In the genomic region with DNA sequence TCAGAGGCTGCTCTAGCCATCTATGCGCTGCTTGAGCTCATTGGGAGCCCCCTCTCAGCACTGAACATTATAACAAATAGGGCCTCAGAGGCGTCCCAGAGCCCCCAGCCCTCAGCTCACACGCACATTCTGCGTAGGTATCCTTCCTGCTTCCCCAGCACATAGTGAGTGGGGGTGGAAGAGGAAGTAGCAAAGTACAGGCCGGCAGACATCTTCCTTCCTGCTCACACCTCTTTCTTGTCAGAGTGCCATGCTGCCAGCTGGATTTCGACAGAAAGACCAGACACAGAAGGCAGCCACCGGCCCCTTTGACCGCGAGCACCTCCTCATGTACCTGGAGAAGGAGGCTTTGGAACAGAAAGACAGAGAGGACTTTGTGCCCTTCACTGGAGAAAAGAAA, we compare ENCODE assay signal across 1 cellular context.
TF ChIP-seq lines count a peak whose summit lies in the region.

No MANE protein-coding gene starts in this region.

TF ChIP-seq in GM12878, 131 proteins besides CTCF, POLR2A, EP300 and RAD21 (continued from another document):
- TF ChIP-seq YY1 (IDR thresholded peaks at IDR 0.05; ENCODE audit: low read depth, low read length) (0 out of 2 replicates have a peak, but pooled peaks have one; percentile 22), PRDM15 (CRISPR knock-in tag; IDR thresholded peaks at IDR 0.05) (no peak), STAT3 (IDR thresholded peaks at IDR 0.05; ENCODE audit: low read depth, low read length) (no peak), RFX5 (IDR thresholded peaks at IDR 0.05; ENCODE audit: low read depth, low read length) (no peak), SUPT20H (IDR thresholded peaks at IDR 0.05; ENCODE audit: borderline replicate concordance, control insufficient read depth, low read depth, low read length) (no peak)
